Comparison of ENCODE assay signal across 25 cellular contexts in the genomic region with DNA sequence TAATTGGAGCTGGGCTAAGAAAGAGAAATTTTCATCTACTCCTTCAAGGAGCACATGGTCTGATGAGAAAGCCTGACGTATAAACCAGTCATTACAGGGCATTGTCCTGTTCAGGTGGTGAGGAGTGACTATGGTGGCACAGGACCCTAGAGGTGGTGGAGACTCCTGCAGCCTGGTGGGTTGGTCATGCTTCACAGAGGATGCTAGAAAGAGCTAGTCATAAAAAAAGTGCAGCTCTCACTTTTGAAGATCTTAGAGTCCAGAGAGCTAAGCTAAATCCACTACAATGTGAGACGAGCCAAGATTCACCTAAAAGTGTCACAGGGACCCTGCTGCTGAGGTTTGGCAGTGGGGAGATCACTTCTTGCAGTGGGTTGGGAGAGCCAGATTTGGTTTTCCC. TPM values are rescaled to one million over a fixed set of nuclear protein-coding genes. Genes with fewer than 3 reads are reported as not detected.
DNase-seq lines count a peak whose midpoint lies in the region; ATAC-seq and TF ChIP-seq lines count a peak whose summit lies in the region.
"Had no signal": no experiment of that assay in that cellular context is flagged by ENCODE, and none has a peak within 500 bp of the region (broad histone marks: within the 10 kb centered on the region; RNA-seq: fewer than 3 reads in every experiment).

No MANE protein-coding gene starts in this region.

- in situ Hi-C loops in mammary epithelial cell (cut with MboI; ENCODE audit: low sequenced_read_pairs in 2 of 2) = no loop called here

- H3K9me3 Mint-ChIP-seq in activated CD8-positive, alpha-beta T cell treated with anti-CD3 and anti-CD28 coated beads for 36 hours = no peaks in the 10 kb centered on the region
- no peaks in the 10 kb centered on the region for H3K9me3 Mint-ChIP-seq in activated CD8-positive, alpha-beta T cell treated with anti-CD3 and anti-CD28 coated beads, Interleukin-2, amount 10 ng/mL, durations not matched to agents 7 days and 5 days (ENCODE audit: insufficient read depth)
- H3K9me3 Mint-ChIP-seq in endothelial cell (ENCODE audit: unreplicated experiment) = no peaks in the 10 kb centered on the region
- H3K9me3 Mint-ChIP-seq: activated naive CD8-positive, alpha-beta T cell treated with anti-CD3 and anti-CD28 coated beads, Interleukin-2, amount 10 ng/mL, durations not matched to agents 7 days and 5 days; activated T-helper 17 cell treated with anti-CD3 and anti-CD28 coated beads, Interleukin-2, amount 50 U/mL, for 72 hours; H9 had no signal

- no peaks in the 10 kb centered on the region for H3K27me3 Mint-ChIP-seq in activated CD8-positive, alpha-beta T cell treated with anti-CD3 and anti-CD28 coated beads for 36 hours
- H3K27me3 Mint-ChIP-seq in activated CD8-positive, alpha-beta T cell treated with anti-CD3 and anti-CD28 coated beads, Interleukin-2, amount 10 ng/mL, durations not matched to agents 7 days and 5 days (ENCODE audit: low read depth) = peaks cover 3% of the 10 kb centered on the region
- H3K27me3 Mint-ChIP-seq in endothelial cell (ENCODE audit: unreplicated experiment) = peaks cover 13% of the 10 kb centered on the region
- H3K27me3 Mint-ChIP-seq: activated T-helper 17 cell treated with anti-CD3 and anti-CD28 coated beads, Interleukin-2, amount 50 U/mL, for 72 hours had no signal

- no peaks in the 10 kb centered on the region for H3K79me2 ChIP-seq in mammary epithelial cell (ENCODE audit: insufficient read depth, low read length)

- no peak for TF ChIP-seq CTCF in activated CD8-positive, alpha-beta T cell treated with anti-CD3 and anti-CD28 coated beads for 36 hours (IDR thresholded peaks at IDR 0.05)
- TF ChIP-seq CTCF in C4-2B (conservative IDR thresholded peaks at IDR 0.05) (no peak), endothelial cell (IDR thresholded peaks at IDR 0.05; ENCODE audit: unreplicated experiment) (no peak), mammary epithelial cell (conservative IDR thresholded peaks at IDR 0.05 in 1 of 2, IDR thresholded peaks at IDR 0.05 in 1 of 2; ENCODE audit: extremely low read depth in 1 of 2, insufficient read depth in 1 of 2, low read depth in 1 of 2, low read length in 2 of 2) (no peak)

- WGBS in mammary epithelial cell (ENCODE audit: low coverage, missing lambda C conversion rate) = 64% methylated on average over 2 of the region's 2 CpGs

- H3K4me3 ChIP-seq in mammary epithelial cell (replicated peaks in 1 of 3; ENCODE audit: insufficient read depth in 1 of 3, low read depth in 2 of 3, low read length in 3 of 3) = no peak overlapping the region
- H3K4me3 ChIP-seq: left ventricle myocardium inferior, right atrium auricular region, tibial nerve had no signal

- BruUV-seq in mammary epithelial cell (replicated peaks; lab: Mats Ljungman, UMichigan) = no TSS peak

- no peak overlapping the region for H3K4me2 ChIP-seq in mammary epithelial cell (ENCODE audit: insufficient read depth, low read depth, low read length)

- peaks cover 82% of the 10 kb centered on the region for H3K4me1 Mint-ChIP-seq in activated CD8-positive, alpha-beta T cell treated with anti-CD3 and anti-CD28 coated beads for 36 hours (ENCODE audit: low read depth)
- peaks cover 63% of the 10 kb centered on the region for H3K4me1 Mint-ChIP-seq in activated CD8-positive, alpha-beta T cell treated with anti-CD3 and anti-CD28 coated beads, Interleukin-2, amount 10 ng/mL, durations not matched to agents 7 days and 5 days (ENCODE audit: low read depth)
- H3K4me1 Mint-ChIP-seq in endothelial cell (ENCODE audit: unreplicated experiment) = peaks cover 32% of the 10 kb centered on the region

- H3K9me3 ChIP-seq in mammary epithelial cell (replicated peaks; ENCODE audit: insufficient read depth, low read length) = no peaks in the 10 kb centered on the region
- H3K9me3 ChIP-seq: left ventricle myocardium inferior, right atrium auricular region, tibial nerve had no signal

- no peaks in the 10 kb centered on the region for H3K36me3 ChIP-seq in mammary epithelial cell (ENCODE audit: insufficient read depth, low read length)
- H3K36me3 ChIP-seq: left ventricle myocardium inferior, right atrium auricular region, tibial nerve had no signal

- no peak overlapping the region for H3K4me3 Mint-ChIP-seq in activated CD8-positive, alpha-beta T cell treated with anti-CD3 and anti-CD28 coated beads for 36 hours
- no peak overlapping the region for H3K4me3 Mint-ChIP-seq in activated CD8-positive, alpha-beta T cell treated with anti-CD3 and anti-CD28 coated beads, Interleukin-2, amount 10 ng/mL, durations not matched to agents 7 days and 5 days
- H3K4me3 Mint-ChIP-seq in endothelial cell (ENCODE audit: unreplicated experiment) = peak overlapping the region; percentile 34
- H3K4me3 Mint-ChIP-seq: activated naive CD8-positive, alpha-beta T cell treated with anti-CD3 and anti-CD28 coated beads, Interleukin-2, amount 10 ng/mL, durations not matched to agents 7 days and 5 days; H9 had no signal

- H3K4me1 ChIP-seq in mammary epithelial cell (ENCODE audit: insufficient read depth, low read length) = no peaks in the 10 kb centered on the region

- H3K27me3 ChIP-seq in mammary epithelial cell (ENCODE audit: insufficient read depth, low read length) = peaks cover 14% of the 10 kb centered on the region
- H3K27me3 ChIP-seq: right atrium auricular region, tibial nerve had no signal

- dilution Hi-C loops in mammary epithelial cell (cut with HindIII; ENCODE audit: low sequenced_read_pairs) = no loop called here

- POLR2A ChIA-PET in activated CD8-positive, alpha-beta T cell treated with anti-CD3 and anti-CD28 coated beads for 36 hours (lab: Charles Lee) = interaction anchor here (1.0 to 5.4 kb wide), 3 partner anchors 11 to 82 kb away, joined by 3 to 44 read pairs (median 3); partner anchors contain the start of gene ZNF831
- POLR2A ChIA-PET in activated CD8-positive, alpha-beta T cell treated with anti-CD3 and anti-CD28 coated beads, Interleukin-2, amount 10 ng/mL, durations not matched to agents 7 days and 5 days (lab: Charles Lee) = interaction anchor here (0.6 to 2.8 kb wide), 3 partner anchors 10 to 31 kb away, joined by 3 to 19 read pairs (median 11); partner anchors contain the start of gene ZNF831

- intact Hi-C loops in activated CD8-positive, alpha-beta T cell treated with anti-CD3 and anti-CD28 coated beads for 36 hours (cut with micrococcal nuclease) = no loop called here
- intact Hi-C loops in mammary epithelial cell (cut with micrococcal nuclease) = no loop called here

- no peaks in the 10 kb centered on the region for H4K20me1 ChIP-seq in mammary epithelial cell (ENCODE audit: insufficient read depth, low read length)

- H3K27ac ChIP-seq in C4-2B (peak overlapping the region; percentile 13; the same call in 1 of the 2 replicates), mammary epithelial cell (ENCODE audit: insufficient read depth, low read depth, low read length) (no peak overlapping the region)
- H3K27ac ChIP-seq: right atrium auricular region, tibial nerve had no signal

- no peak overlapping the region for H2AFZ ChIP-seq in mammary epithelial cell (ENCODE audit: low read depth, low read length)

- CTCF ChIA-PET in activated CD8-positive, alpha-beta T cell treated with anti-CD3 and anti-CD28 coated beads for 36 hours (lab: Charles Lee) = interaction anchor here (0.8 to 3.5 kb wide), 8 partner anchors 12 to 71 kb away, joined by 3 to 17 read pairs (median 4); no protein-coding TSS in a partner anchor
- CTCF ChIA-PET in activated CD8-positive, alpha-beta T cell treated with anti-CD3 and anti-CD28 coated beads, Interleukin-2, amount 10 ng/mL, durations not matched to agents 7 days and 5 days (lab: Charles Lee) = interaction anchor here (0.7 to 3.5 kb wide), 9 partner anchors 10 to 66 kb away, joined by 3 to 28 read pairs (median 6); partner anchors contain the start of gene ZNF831
- CTCF ChIA-PET in mammary epithelial cell (lab: Charles Lee; ENCODE audit: low non-redundant PET) = no interaction called here

- H3K9ac ChIP-seq in mammary epithelial cell (ENCODE audit: insufficient read depth, low read length) = no peak overlapping the region

- no peak overlapping the region for H3K27ac Mint-ChIP-seq in activated CD8-positive, alpha-beta T cell treated with anti-CD3 and anti-CD28 coated beads for 36 hours
- no peak overlapping the region for H3K27ac Mint-ChIP-seq in activated CD8-positive, alpha-beta T cell treated with anti-CD3 and anti-CD28 coated beads, Interleukin-2, amount 10 ng/mL, durations not matched to agents 7 days and 5 days
- no peak overlapping the region for H3K27ac Mint-ChIP-seq in endothelial cell (ENCODE audit: unreplicated experiment)
- H3K27ac Mint-ChIP-seq: activated naive CD8-positive, alpha-beta T cell treated with anti-CD3 and anti-CD28 coated beads, Interleukin-2, amount 10 ng/mL, durations not matched to agents 7 days and 5 days; H9 had no signal

- H3K36me3 Mint-ChIP-seq in activated CD8-positive, alpha-beta T cell treated with anti-CD3 and anti-CD28 coated beads for 36 hours (ENCODE audit: low read depth) = peaks cover 10% of the 10 kb centered on the region
- no peaks in the 10 kb centered on the region for H3K36me3 Mint-ChIP-seq in activated CD8-positive, alpha-beta T cell treated with anti-CD3 and anti-CD28 coated beads, Interleukin-2, amount 10 ng/mL, durations not matched to agents 7 days and 5 days (ENCODE audit: low read depth)
- H3K36me3 Mint-ChIP-seq in endothelial cell (ENCODE audit: low read depth, unreplicated experiment) = no peaks in the 10 kb centered on the region
- H3K36me3 Mint-ChIP-seq: activated naive CD8-positive, alpha-beta T cell treated with anti-CD3 and anti-CD28 coated beads, Interleukin-2, amount 10 ng/mL, durations not matched to agents 7 days and 5 days had no signal

- peak; percentile 15 for ATAC-seq in activated CD8-positive, alpha-beta T cell treated with anti-CD3 and anti-CD28 coated beads for 36 hours
- ATAC-seq in activated CD8-positive, alpha-beta T cell treated with anti-CD3 and anti-CD28 coated beads, Interleukin-2, amount 10 ng/mL, durations not matched to agents 7 days and 5 days = no peak
- ATAC-seq: activated T-helper 17 cell treated with anti-CD3 and anti-CD28 coated beads, Interleukin-2, amount 50 U/mL, for 72 hours; SK-N-SH treated with all-trans-retinoic acid at 6 μM for 48 hours had no signal

- DNase-seq in activated CD8-positive, alpha-beta T cell treated with anti-CD3 and anti-CD28 coated beads for 36 hours = peak; percentile 46
- no peak for DNase-seq in activated CD8-positive, alpha-beta T cell treated with anti-CD3 and anti-CD28 coated beads, Interleukin-2, amount 10 ng/mL, durations not matched to agents 7 days and 5 days
- DNase-seq in NAMALWA (ENCODE audit: low spot score) = peak; percentile 26
- no peak for DNase-seq in endothelial cell (ENCODE audit: low spot score)
- DNase-seq in NCI-H524 treated with DMSO at 0.1 percent for 48 hours (lab: John Stamatoyannopoulos, UW) = no peak
- no peak for DNase-seq in mammary epithelial cell
- DNase-seq in NOMO-1 (lab: John Stamatoyannopoulos, UW; ENCODE audit: unreplicated experiment in 2 of 2) = no peak
- DNase-seq: activated CD4-positive, CD25-positive, alpha-beta regulatory T cell treated with anti-CD3 and anti-CD28 coated beads, Interleukin-2, amount 50 U/mL, for 72 hours; activated naive CD8-positive, alpha-beta T cell treated with anti-CD3 and anti-CD28 coated beads, Interleukin-2, amount 10 ng/mL, durations not matched to agents 7 days and 5 days; COR-L47; DMS53; effector CD4-positive, alpha-beta T cell; H9; NCI-H1417 treated with DMSO at 0.1 percent for 48 hours; NCI-H2029 treated with DMSO at 0.1 percent for 48 hours; NCI-H526 had no signal

RNA-seq across cellular contexts. Expression of gene ZNF831, which starts 9.8 kb away (rescaled TPM):
- total RNA-seq in activated CD8-positive, alpha-beta T cell treated with anti-CD3 and anti-CD28 coated beads for 36 hours = 10 to 100 TPM; 10.9 to 11.9 TPM
- total RNA-seq in activated CD8-positive, alpha-beta T cell treated with anti-CD3 and anti-CD28 coated beads, Interleukin-2, amount 10 ng/mL, durations not matched to agents 7 days and 5 days = 1 to 10 TPM; 8.6 to 9.2 TPM
- total RNA-seq in endothelial cell (ENCODE audit: unreplicated experiment) (0.56 TPM), mammary epithelial cell (not detected)
- polyA plus RNA-seq in mammary epithelial cell = not detected
- polyA minus RNA-seq in mammary epithelial cell = 0.05 TPM
- total RNA-seq: epithelial cell of proximal tubule, H9, myocyte had no signal
- polyA plus RNA-seq: keratinocyte had no signal

Comparison
In these comparisons a context has a peak if more than half of its experiments do, and no peak if none do; other contexts are left out.
1. DNase-seq: peak in activated CD8-positive, alpha-beta T cell treated with anti-CD3 and anti-CD28 coated beads for 36 hours (single experiment) and NAMALWA (single experiment); none in activated CD8-positive, alpha-beta T cell treated with anti-CD3 and anti-CD28 coated beads, Interleukin-2, amount 10 ng/mL, durations not matched to agents 7 days and 5 days (single experiment), endothelial cell (single experiment), NCI-H524 treated with DMSO at 0.1 percent for 48 hours (single experiment), mammary epithelial cell (single experiment) and NOMO-1 (0 of 2).